In genomic region chr13:43687038-43687437, GRCh38 we compare ENCODE assay signal across 19 cellular contexts.
DNase-seq lines count a peak whose midpoint lies in the region; ATAC-seq and TF ChIP-seq lines count a peak whose summit lies in the region.
"Had no signal": no experiment of that assay in that cellular context is flagged by ENCODE, and none has a peak within 500 bp of the region (broad histone marks: within the 10 kb centered on the region; RNA-seq: fewer than 3 reads in every experiment).

No MANE protein-coding gene starts in this region.

- no peaks in the 10 kb centered on the region for H3K79me1 ChIP-seq in mesenchymal stem cell (replicated peaks; ENCODE audit: low read length, poor library complexity, severe bottlenecking)

- no peak overlapping the region for H3K23ac ChIP-seq in mesenchymal stem cell (ENCODE audit: low read length in 2 of 2)

- H4K91ac ChIP-seq in mesenchymal stem cell (ENCODE audit: low read length): no peak overlapping the region

- no peak overlapping the region for H2BK12ac ChIP-seq in mesenchymal stem cell (ENCODE audit: low read length in 2 of 2)

- no peaks in the 10 kb centered on the region for H3K9me3 Mint-ChIP-seq in CD4-positive, alpha-beta memory T cell
- H3K9me3 Mint-ChIP-seq: activated naive CD8-positive, alpha-beta T cell treated with anti-CD3 and anti-CD28 coated beads for 36 hours; stimulated activated memory B cell treated with anti-CD40 and anti-IgM and Interleukin-4, amounts not matched to agents 10 μg/mL and 1 μg/mL and 100 μg/mL, for 72 hours had no signal

- no peak overlapping the region for H2AK5ac ChIP-seq in mesenchymal stem cell (ENCODE audit: low read length, severe bottlenecking)

- no peak overlapping the region for H3K18ac ChIP-seq in mesenchymal stem cell (ENCODE audit: low read depth in 1 of 2, low read length in 2 of 2)

- TF ChIP-seq CTCF in heart right ventricle (IDR thresholded peaks at IDR 0.05) (no peak), transverse colon (IDR thresholded peaks at IDR 0.05) (no peak)

- no peak overlapping the region for H3K9ac ChIP-seq in mesenchymal stem cell (ENCODE audit: low read length)
- H3K9ac ChIP-seq: GM23248 had no signal

- H2BK15ac ChIP-seq in mesenchymal stem cell (ENCODE audit: low read depth, poor library complexity, severe bottlenecking): no peak overlapping the region

- TF ChIP-seq EP300 in transverse colon (IDR thresholded peaks at IDR 0.05; ENCODE audit: low read depth): no peak

- H3K4ac ChIP-seq in mesenchymal stem cell (ENCODE audit: low read depth in 1 of 2, low read length in 2 of 2): no peak overlapping the region

- H3K4me1 ChIP-seq in heart right ventricle (peaks cover 3 to 53% (median 33%) of the 10 kb centered on the region in 9 donors), SJSA1 (replicated peaks) (peaks cover 11% of the 10 kb centered on the region), mesenchymal stem cell (ENCODE audit: control insufficient read depth, insufficient read depth, low read depth, low read length) (peaks cover 1% of the 10 kb centered on the region), transverse colon (peaks cover 0 to 15% (median 3%) of the 10 kb centered on the region in 4 donors)
- H3K4me1 ChIP-seq in CD4-positive, alpha-beta memory T cell (ENCODE audit: insufficient read depth, low read length): no peaks in the 10 kb centered on the region
- H3K4me1 ChIP-seq: colonic mucosa, lower lobe of right lung had no signal

- H3K36me3 Mint-ChIP-seq in CD4-positive, alpha-beta memory T cell: no peaks in the 10 kb centered on the region
- H3K36me3 Mint-ChIP-seq: activated naive CD8-positive, alpha-beta T cell treated with anti-CD3 and anti-CD28 coated beads for 36 hours; CD14-positive monocyte; IgD-negative memory B cell; stimulated activated memory B cell treated with anti-CD40 and anti-IgM and Interleukin-4, amounts not matched to agents 10 μg/mL and 1 μg/mL and 100 μg/mL, for 72 hours had no signal

- TF ChIP-seq POLR2A in transverse colon (IDR thresholded peaks at IDR 0.05): no peak

- peaks cover 5 to 6% of the 10 kb centered on the region in 2 donors for H3K27me3 Mint-ChIP-seq in CD4-positive, alpha-beta memory T cell
- H3K27me3 Mint-ChIP-seq: IgD-negative memory B cell; stimulated activated memory B cell treated with anti-CD40 and anti-IgM and Interleukin-4, amounts not matched to agents 10 μg/mL and 1 μg/mL and 100 μg/mL, for 72 hours had no signal

- no peak overlapping the region for H3K14ac ChIP-seq in mesenchymal stem cell (ENCODE audit: low read length in 2 of 2)

- no peak overlapping the region for H3K4me3 ChIP-seq in heart right ventricle
- no peak overlapping the region for H3K4me3 ChIP-seq in SJSA1
- H3K4me3 ChIP-seq in mesenchymal stem cell (ENCODE audit: insufficient read depth in 1 of 2, low read depth in 1 of 2, low read length in 2 of 2): no peak overlapping the region
- no peak overlapping the region for H3K4me3 ChIP-seq in transverse colon
- H3K4me3 ChIP-seq in CD4-positive, alpha-beta memory T cell (ENCODE audit: low read length in 2 of 2): no peak overlapping the region
- H3K4me3 ChIP-seq: colonic mucosa, GM23248, lower lobe of right lung, right atrium auricular region, thoracic aorta had no signal

- no peak overlapping the region for H2AFZ ChIP-seq in mesenchymal stem cell (ENCODE audit: low read depth, low read length)
- H2AFZ ChIP-seq: GM23248 had no signal

- H3K27ac ChIP-seq in heart right ventricle (peak overlapping the region in 7 of 10 donors; percentile 31 to 81 (median 73)), SJSA1 (peak overlapping the region; percentile 8; the same call in 1 of the 2 replicates), mesenchymal stem cell (ENCODE audit: low read length, poor library complexity, severe bottlenecking) (peak overlapping the region; percentile 11), transverse colon (peak overlapping the region in 3 of 4 donors; percentile 32 to 70 (median 53))
- H3K27ac ChIP-seq in CD4-positive, alpha-beta memory T cell (ENCODE audit: low read depth, low read length): no peak overlapping the region
- H3K27ac ChIP-seq: colonic mucosa, lower lobe of right lung, thoracic aorta had no signal

- H3K27me3 ChIP-seq in heart right ventricle (no peaks in the 10 kb centered on the region), SJSA1 (replicated peaks) (no peaks in the 10 kb centered on the region), mesenchymal stem cell (ENCODE audit: control insufficient read depth in 1 of 2, insufficient read depth in 1 of 2, low read length in 2 of 2) (no peaks in the 10 kb centered on the region), transverse colon (no peaks in the 10 kb centered on the region)
- H3K27me3 ChIP-seq in CD4-positive, alpha-beta memory T cell (ENCODE audit: insufficient read depth, low read length): no peaks in the 10 kb centered on the region
- H3K27me3 ChIP-seq: colonic mucosa, right atrium auricular region had no signal

- H3K4me2 ChIP-seq in mesenchymal stem cell (ENCODE audit: low read length, poor library complexity, severe bottlenecking): no peak overlapping the region

- no peak overlapping the region for H2BK120ac ChIP-seq in mesenchymal stem cell (ENCODE audit: low read depth, low read length)

- POLR2A ChIA-PET in CD4-positive, alpha-beta memory T cell (lab: Charles Lee; ENCODE audit: partially characterized antibody): no interaction called here

- WGBS in heart right ventricle, 2 donors: 79 to 84% methylated on average over 4 of the region's 4 CpGs
- 78% methylated on average over 4 of the region's 4 CpGs for WGBS in mesenchymal stem cell
- WGBS in transverse colon (ENCODE audit: low coverage in 1 of 2), 2 donors: 76 to 80% methylated on average over 4 of the region's 4 CpGs

- H4K8ac ChIP-seq in mesenchymal stem cell (ENCODE audit: low read length): no peak overlapping the region

- H3K9me3 ChIP-seq in heart right ventricle (no peaks in the 10 kb centered on the region), SJSA1 (replicated peaks) (no peaks in the 10 kb centered on the region), mesenchymal stem cell (ENCODE audit: control insufficient read depth, low read length) (no peaks in the 10 kb centered on the region), transverse colon (no peaks in the 10 kb centered on the region)
- H3K9me3 ChIP-seq in CD4-positive, alpha-beta memory T cell (ENCODE audit: control insufficient read depth in 1 of 2, low read length in 2 of 2): no peaks in the 10 kb centered on the region
- H3K9me3 ChIP-seq: colonic mucosa, lower lobe of right lung, right atrium auricular region, thoracic aorta had no signal

- no peak overlapping the region for H2BK5ac ChIP-seq in mesenchymal stem cell (ENCODE audit: low read depth, low read length, poor library complexity, severe bottlenecking)

- in situ Hi-C loops in transverse colon (cut with MboI; ENCODE audit: low pct_ligation_motif_present in 1 of 4, low pct_unique_long_range_greater_than_20kb in 1 of 4, low sequenced_read_pairs in 3 of 4): no loop called here

- no peak for ATAC-seq in heart right ventricle
- no peak for ATAC-seq in left cardiac atrium
- ATAC-seq: lower lobe of right lung; stimulated activated memory B cell treated with anti-CD40 and anti-IgM and Interleukin-4, amounts not matched to agents 10 μg/mL and 1 μg/mL and 100 μg/mL, for 72 hours had no signal

- CTCF ChIA-PET in CD4-positive, alpha-beta memory T cell (lab: Charles Lee; ENCODE audit: partially characterized antibody): no interaction called here

- H3K4me3 Mint-ChIP-seq in CD4-positive, alpha-beta memory T cell: no peak overlapping the region
- H3K4me3 Mint-ChIP-seq: activated naive CD8-positive, alpha-beta T cell treated with anti-CD3 and anti-CD28 coated beads for 36 hours; CD14-positive monocyte; IgD-negative memory B cell; stimulated activated memory B cell treated with anti-CD40 and anti-IgM and Interleukin-4, amounts not matched to agents 10 μg/mL and 1 μg/mL and 100 μg/mL, for 72 hours had no signal

- intact Hi-C loops in heart right ventricle (cut with DNase I): loop anchor here in 4 of 10 donors (5.0 to 10.0 kb wide), 3 partner anchors 80 to 100 kb away; partner anchors contain the start of gene ENOX1 (in 3 of the 4)
- intact Hi-C loops in left cardiac atrium (cut with DNase I): no loop called here
- intact Hi-C loops in transverse colon (cut with DNase I; ENCODE audit: low total_unique reads): no loop called here
- intact Hi-C loops in CD4-positive, alpha-beta memory T cell (cut with micrococcal nuclease): no loop called here

- H3K4me1 Mint-ChIP-seq in CD4-positive, alpha-beta memory T cell: no peaks in the 10 kb centered on the region
- H3K4me1 Mint-ChIP-seq: activated naive CD8-positive, alpha-beta T cell treated with anti-CD3 and anti-CD28 coated beads for 36 hours; CD14-positive monocyte; IgD-negative memory B cell; stimulated activated memory B cell treated with anti-CD40 and anti-IgM and Interleukin-4, amounts not matched to agents 10 μg/mL and 1 μg/mL and 100 μg/mL, for 72 hours had no signal

- no peaks in the 10 kb centered on the region for H3K36me3 ChIP-seq in heart right ventricle
- H3K36me3 ChIP-seq in SJSA1: no peaks in the 10 kb centered on the region
- H3K36me3 ChIP-seq in mesenchymal stem cell (ENCODE audit: control insufficient read depth in 1 of 2, insufficient read depth in 2 of 2, low read depth in 1 of 2, low read length in 2 of 2): no peaks in the 10 kb centered on the region
- H3K36me3 ChIP-seq in transverse colon: no peaks in the 10 kb centered on the region
- no peaks in the 10 kb centered on the region for H3K36me3 ChIP-seq in CD4-positive, alpha-beta memory T cell (ENCODE audit: insufficient read depth, low read length)
- H3K36me3 ChIP-seq: colonic mucosa, lower lobe of right lung, right atrium auricular region, thoracic aorta had no signal

- H3K27ac Mint-ChIP-seq in CD4-positive, alpha-beta memory T cell: no peak overlapping the region
- H3K27ac Mint-ChIP-seq: activated naive CD8-positive, alpha-beta T cell treated with anti-CD3 and anti-CD28 coated beads for 36 hours; CD14-positive monocyte; IgD-negative memory B cell; stimulated activated memory B cell treated with anti-CD40 and anti-IgM and Interleukin-4, amounts not matched to agents 10 μg/mL and 1 μg/mL and 100 μg/mL, for 72 hours had no signal

- DNase-seq in heart right ventricle (no peak), left cardiac atrium (no peak), SJSA1 (ENCODE audit: low read depth in 1 of 2, low spot score in 2 of 2) (no peak), mesenchymal stem cell (no peak), transverse colon (no peak), CD1c-positive myeloid dendritic cell (ENCODE audit: extremely low spot score) (no peak), midbrain (lab: John Stamatoyannopoulos, UW) (no peak)
- DNase-seq in CD4-positive, alpha-beta memory T cell: no peak
- DNase-seq: activated naive CD8-positive, alpha-beta T cell treated with anti-CD3 and anti-CD28 coated beads for 36 hours; colonic mucosa; lower lobe of right lung; NK-92 treated with Interleukin-12 subunit alpha and Interleukin-12 subunit beta, amount 100 ng/mL, for 24 hours; RPMI8226 had no signal
